8 cellular contexts compared by ENCODE assay signal in genomic region chr9:94084314-94084713, GRCh38. TPM values are rescaled to one million over a fixed set of nuclear protein-coding genes. Genes with fewer than 3 reads are reported as not detected.
DNase-seq lines count a peak whose midpoint lies in the region; ATAC-seq, FAIRE-seq and TF ChIP-seq lines count a peak whose summit lies in the region.

TSS of gene PTPDC1 (plus strand) at chr9:94084464. CDS start at chr9:94084531, 67 bp downstream.

- no peaks in the 10 kb centered on the region for H3K36me3 ChIP-seq in bronchial epithelial cell (ENCODE audit: control insufficient read depth, insufficient read depth, low read length)
- no peaks in the 10 kb centered on the region for H3K36me3 ChIP-seq in vagina
- H3K36me3 ChIP-seq in ascending aorta = no peaks in the 10 kb centered on the region

- peak within 1 kb of the TSS; percentile 66 for H3K27ac Mint-ChIP-seq in activated naive CD4-positive, alpha-beta T cell treated with anti-CD3 and anti-CD28 coated beads, Interleukin-2, amount 50 U/mL, for 24 hours
- no peak within 1 kb of the TSS for H3K27ac Mint-ChIP-seq in T-helper 2 cell treated with Interferon-gamma antibody and Interleukin-4, amounts not matched to agents 5 μg/mL and 100 μg/mL, for 36 hours

- H3K36me3 Mint-ChIP-seq in activated naive CD4-positive, alpha-beta T cell treated with anti-CD3 and anti-CD28 coated beads, Interleukin-2, amount 50 U/mL, for 24 hours = peaks cover 3% of the 10 kb centered on the region
- H3K36me3 Mint-ChIP-seq in T-helper 2 cell treated with Interferon-gamma antibody and Interleukin-4, amounts not matched to agents 5 μg/mL and 100 μg/mL, for 36 hours (ENCODE audit: low read depth) = peaks cover 3% of the 10 kb centered on the region

- no peaks in the 10 kb centered on the region for H3K9me3 Mint-ChIP-seq in activated naive CD4-positive, alpha-beta T cell treated with anti-CD3 and anti-CD28 coated beads, Interleukin-2, amount 50 U/mL, for 24 hours
- no peaks in the 10 kb centered on the region for H3K9me3 Mint-ChIP-seq in T-helper 2 cell treated with Interferon-gamma antibody and Interleukin-4, amounts not matched to agents 5 μg/mL and 100 μg/mL, for 36 hours

- no peaks in the 10 kb centered on the region for H3K27me3 Mint-ChIP-seq in activated naive CD4-positive, alpha-beta T cell treated with anti-CD3 and anti-CD28 coated beads, Interleukin-2, amount 50 U/mL, for 24 hours
- no peaks in the 10 kb centered on the region for H3K27me3 Mint-ChIP-seq in T-helper 2 cell treated with Interferon-gamma antibody and Interleukin-4, amounts not matched to agents 5 μg/mL and 100 μg/mL, for 36 hours (ENCODE audit: low read depth)

- intact Hi-C loops in vagina (cut with DNase I) = no loop called here
- intact Hi-C loops in ascending aorta (cut with DNase I) = no loop called here

- H3K27me3 ChIP-seq in bronchial epithelial cell (ENCODE audit: control insufficient read depth, insufficient read depth, low read length) (no peaks in the 10 kb centered on the region), vagina (no peaks in the 10 kb centered on the region), ascending aorta (no peaks in the 10 kb centered on the region)

- H3K9me3 ChIP-seq in vagina (no peaks in the 10 kb centered on the region), ascending aorta (no peaks in the 10 kb centered on the region)

- peak within 1 kb of the TSS; percentile 15 for H3K4me3 Mint-ChIP-seq in activated naive CD4-positive, alpha-beta T cell treated with anti-CD3 and anti-CD28 coated beads, Interleukin-2, amount 50 U/mL, for 24 hours
- H3K4me3 Mint-ChIP-seq in T-helper 2 cell treated with Interferon-gamma antibody and Interleukin-4, amounts not matched to agents 5 μg/mL and 100 μg/mL, for 36 hours = no peak within 1 kb of the TSS

- no peak for DNase-seq in activated naive CD4-positive, alpha-beta T cell treated with anti-CD3 and anti-CD28 coated beads, Interleukin-2, amount 50 U/mL, for 16 hours
- DNase-seq in bronchial epithelial cell (ENCODE audit: low read depth) (peak; percentile 22), iris pigment epithelial cell (ENCODE audit: low read depth) (peak; percentile 64), vagina (ENCODE audit: extremely low spot score in 2 of 2) (no peak), ascending aorta (ENCODE audit: low spot score in 2 of 2) (no peak)
- no peak for DNase-seq in T-helper 2 cell treated with Interferon-gamma antibody and Interleukin-4, amounts not matched to agents 5 μg/mL and 100 μg/mL, for 36 hours (ENCODE audit: low spot score)

- peaks cover 7% of the 10 kb centered on the region for H3K4me1 ChIP-seq in vagina
- no peaks in the 10 kb centered on the region for H3K4me1 ChIP-seq in ascending aorta

- H3K4me1 Mint-ChIP-seq in activated naive CD4-positive, alpha-beta T cell treated with anti-CD3 and anti-CD28 coated beads, Interleukin-2, amount 50 U/mL, for 24 hours = no peaks in the 10 kb centered on the region
- H3K4me1 Mint-ChIP-seq in T-helper 2 cell treated with Interferon-gamma antibody and Interleukin-4, amounts not matched to agents 5 μg/mL and 100 μg/mL, for 36 hours (ENCODE audit: low read depth) = peaks cover 19% of the 10 kb centered on the region

- H3K4me3 ChIP-seq in bronchial epithelial cell (ENCODE audit: low read depth, low read length) = no peak within 1 kb of the TSS
- no peak within 1 kb of the TSS for H3K4me3 ChIP-seq in vagina
- H3K4me3 ChIP-seq in ascending aorta = no peak within 1 kb of the TSS

- FAIRE-seq in bronchial epithelial cell (lab: Jason Lieb, UNC) = no peak

- no peak for TF ChIP-seq POLR2A in vagina (IDR thresholded peaks at IDR 0.05)

- H3K27ac ChIP-seq in vagina (no peak within 1 kb of the TSS), ascending aorta (no peak within 1 kb of the TSS)

- no peak for ATAC-seq in GM19452 (IDR thresholded peaks at IDR 0.05; ENCODE audit: unreplicated experiment)

- TF ChIP-seq CTCF in bronchial epithelial cell (IDR thresholded peaks at IDR 0.05; ENCODE audit: insufficient read depth, low read length, severe bottlenecking) (no peak), vagina (IDR thresholded peaks at IDR 0.05) (no peak), ascending aorta (IDR thresholded peaks at IDR 0.05) (no peak)

RNA-seq across cellular contexts. Expression of gene PTPDC1, which starts in this region (rescaled TPM):
- total RNA-seq in bronchial epithelial cell (7.9 and 11.1 TPM in 2 replicates), vagina (13.0 TPM), ascending aorta (5.9 TPM)

Comparison
In these comparisons a context has a peak if more than half of its experiments do, and no peak if none do; other contexts are left out.
1. DNase-seq: peak in bronchial epithelial cell (single experiment) and iris pigment epithelial cell (single experiment); none in activated naive CD4-positive, alpha-beta T cell treated with anti-CD3 and anti-CD28 coated beads, Interleukin-2, amount 50 U/mL, for 16 hours (single experiment), vagina (0 of 2), T-helper 2 cell treated with Interferon-gamma antibody and Interleukin-4, amounts not matched to agents 5 μg/mL and 100 μg/mL, for 36 hours (single experiment) and ascending aorta (0 of 2).